ENCODE assay signal across 1 cellular context in genomic region chr11:47354913-47355282, GRCh38.
TF ChIP-seq lines count a peak whose summit lies in the region.

No MANE protein-coding gene starts in this region.

TF ChIP-seq in GM23338, 12 proteins besides CTCF, POLR2A, EP300 and RAD21:
- TF ChIP-seq ETS1 (IDR thresholded peaks at IDR 0.05) (no peak), CREB1 (CRISPR knock-in tag; IDR thresholded peaks at IDR 0.05; ENCODE audit: low read depth) (no peak)
